Comparison of ENCODE assay signal across 8 cellular contexts in genomic region chr12:11652351-11653040, GRCh38. TPM values are rescaled to one million over a fixed set of nuclear protein-coding genes. Genes with fewer than 3 reads are reported as not detected.
A peak's percentile ranks its signal among the peaks of the same experiment; 100 is the strongest.
DNase-seq lines count a peak whose midpoint lies in the region; ATAC-seq and TF ChIP-seq lines count a peak whose summit lies in the region.

No MANE protein-coding gene starts in this region.

- peaks cover 76% of the 10 kb centered on the region for H3K79me2 ChIP-seq in MM.1S (ENCODE audit: low read length)

- no peak overlapping the region for H2AFZ ChIP-seq in MM.1S (ENCODE audit: low read length)

- H3K9me2 ChIP-seq in MM.1S (replicated peaks; ENCODE audit: insufficient read depth, low read length): no peaks in the 10 kb centered on the region

- H3K27me3 Mint-ChIP-seq in activated naive CD8-positive, alpha-beta T cell treated with anti-CD3 and anti-CD28 coated beads, Interleukin-2, amount 10 ng/mL, durations not matched to agents 7 days and 5 days: no peaks in the 10 kb centered on the region

- ATAC-seq in GM18861 (IDR thresholded peaks at IDR 0.05; ENCODE audit: unreplicated experiment): peak; percentile 34
- ATAC-seq in activated naive CD8-positive, alpha-beta T cell treated with anti-CD3 and anti-CD28 coated beads, Interleukin-2, amount 10 ng/mL, durations not matched to agents 7 days and 5 days (ENCODE audit: low read depth): no peak
- peak; percentile 46 for ATAC-seq in sciatic nerve

- peaks cover 38% of the 10 kb centered on the region for H3K4me1 Mint-ChIP-seq in activated naive CD8-positive, alpha-beta T cell treated with anti-CD3 and anti-CD28 coated beads, Interleukin-2, amount 10 ng/mL, durations not matched to agents 7 days and 5 days

- TF ChIP-seq CTCF in AG04449 (IDR thresholded peaks at IDR 0.05; ENCODE audit: insufficient read depth, low read length, missing control alignments) (no peak), MM.1S (IDR thresholded peaks at IDR 0.05; ENCODE audit: low read length) (no peak), left ventricle myocardium inferior (IDR thresholded peaks at IDR 0.05; ENCODE audit: borderline replicate concordance) (no peak)

- peak overlapping the region; percentile 94; the same call in 1 of the 2 replicates for H3K9ac ChIP-seq in MM.1S (ENCODE audit: low read length)

- CTCF ChIA-PET in AG04449 (lab: Yijun Ruan, JAX): no interaction called here

- H3F3A ChIP-seq in MM.1S (ENCODE audit: insufficient read depth, low read length): peaks cover 19% of the 10 kb centered on the region

- peak overlapping the region; percentile 91 for H3K4me3 ChIP-seq in AG04449 (ENCODE audit: low read depth, low read length)
- peak overlapping the region; percentile 90 for H3K4me3 ChIP-seq in MM.1S (ENCODE audit: low read length)
- peak overlapping the region; percentile 86 for H3K4me3 ChIP-seq in left ventricle myocardium inferior

- H3K27ac ChIP-seq in MM.1S (ENCODE audit: low read length) (peak overlapping the region; percentile 11; the same call in 1 of the 2 replicates), left ventricle myocardium inferior (replicated peaks) (peak overlapping the region; percentile 99)

- H3K27ac Mint-ChIP-seq in activated naive CD8-positive, alpha-beta T cell treated with anti-CD3 and anti-CD28 coated beads, Interleukin-2, amount 10 ng/mL, durations not matched to agents 7 days and 5 days: peak overlapping the region; percentile 98

- H3K4me1 ChIP-seq in MM.1S (ENCODE audit: low read length) (0 out of 2 replicates have a peak, but pooled peaks cover 10% of the 10 kb centered on the region), left ventricle myocardium inferior (peaks cover 76% of the 10 kb centered on the region)

- H3K27me3 ChIP-seq in MM.1S (replicated peaks; ENCODE audit: insufficient read depth, low read length) (no peaks in the 10 kb centered on the region), left ventricle myocardium inferior (ENCODE audit: low read depth) (no peaks in the 10 kb centered on the region)

- no peaks in the 10 kb centered on the region for H3K9me3 ChIP-seq in MM.1S (replicated peaks; ENCODE audit: insufficient read depth, low read length)
- no peaks in the 10 kb centered on the region for H3K9me3 ChIP-seq in left ventricle myocardium inferior (replicated peaks)

- peaks cover 13% of the 10 kb centered on the region for H3K36me3 Mint-ChIP-seq in activated naive CD8-positive, alpha-beta T cell treated with anti-CD3 and anti-CD28 coated beads, Interleukin-2, amount 10 ng/mL, durations not matched to agents 7 days and 5 days

- H3K4me3 Mint-ChIP-seq in activated naive CD8-positive, alpha-beta T cell treated with anti-CD3 and anti-CD28 coated beads, Interleukin-2, amount 10 ng/mL, durations not matched to agents 7 days and 5 days: peak overlapping the region; percentile 98

- no peaks in the 10 kb centered on the region for H4K20me1 ChIP-seq in MM.1S (ENCODE audit: insufficient read depth, low read length)

- intact Hi-C loops in left ventricle myocardium inferior (cut with micrococcal nuclease) (loop anchor here (10.0 kb wide), 1 partner anchor 102 kb away; no protein-coding TSS in a partner anchor), sciatic nerve (cut with DNase I) (no loop called here)

- H3K36me3 ChIP-seq in MM.1S (replicated peaks; ENCODE audit: insufficient read depth, low read length) (no peaks in the 10 kb centered on the region), left ventricle myocardium inferior (no peaks in the 10 kb centered on the region)

- POLR2A ChIA-PET in AG04449 (lab: Yijun Ruan, JAX): interaction anchor here (0.6 kb wide), 1 partner anchor 117 kb away, joined by 3 read pairs; no protein-coding TSS in a partner anchor
- POLR2A ChIA-PET in activated naive CD8-positive, alpha-beta T cell treated with anti-CD3 and anti-CD28 coated beads, Interleukin-2, amount 10 ng/mL, durations not matched to agents 7 days and 5 days (lab: Charles Lee): interaction anchor here (0.6 to 1.5 kb wide), 2 partner anchors 355 to 385 kb away, joined by 3 to 7 read pairs; no protein-coding TSS in a partner anchor

- DNase-seq in AG04449 (ENCODE audit: low read depth, low spot score) (no peak), MM.1S (no peak), left ventricle myocardium inferior (no peak), sciatic nerve (ENCODE audit: low spot score) (no peak), cortex of kidney (lab: John Stamatoyannopoulos, UW) (no peak), NCI-H1694 (lab: John Stamatoyannopoulos, UW) (no peak)
- DNase-seq in activated naive CD8-positive, alpha-beta T cell treated with anti-CD3 and anti-CD28 coated beads, Interleukin-2, amount 10 ng/mL, durations not matched to agents 7 days and 5 days: no peak

- peak overlapping the region; percentile 85 for H3K4me2 ChIP-seq in MM.1S (ENCODE audit: low read depth, low read length)

- no peaks in the 10 kb centered on the region for H3K9me3 Mint-ChIP-seq in activated naive CD8-positive, alpha-beta T cell treated with anti-CD3 and anti-CD28 coated beads, Interleukin-2, amount 10 ng/mL, durations not matched to agents 7 days and 5 days

RNA-seq across cellular contexts. Expression of gene ETV6, which starts 3.0 kb away (rescaled TPM):
- 10 to 100 TPM; 22.5 to 26.0 TPM for total RNA-seq in activated naive CD8-positive, alpha-beta T cell treated with anti-CD3 and anti-CD28 coated beads, Interleukin-2, amount 10 ng/mL, durations not matched to agents 7 days and 5 days
- total RNA-seq in left ventricle myocardium inferior (16.9 TPM), sciatic nerve (38.8 TPM)
